In the genomic region with DNA sequence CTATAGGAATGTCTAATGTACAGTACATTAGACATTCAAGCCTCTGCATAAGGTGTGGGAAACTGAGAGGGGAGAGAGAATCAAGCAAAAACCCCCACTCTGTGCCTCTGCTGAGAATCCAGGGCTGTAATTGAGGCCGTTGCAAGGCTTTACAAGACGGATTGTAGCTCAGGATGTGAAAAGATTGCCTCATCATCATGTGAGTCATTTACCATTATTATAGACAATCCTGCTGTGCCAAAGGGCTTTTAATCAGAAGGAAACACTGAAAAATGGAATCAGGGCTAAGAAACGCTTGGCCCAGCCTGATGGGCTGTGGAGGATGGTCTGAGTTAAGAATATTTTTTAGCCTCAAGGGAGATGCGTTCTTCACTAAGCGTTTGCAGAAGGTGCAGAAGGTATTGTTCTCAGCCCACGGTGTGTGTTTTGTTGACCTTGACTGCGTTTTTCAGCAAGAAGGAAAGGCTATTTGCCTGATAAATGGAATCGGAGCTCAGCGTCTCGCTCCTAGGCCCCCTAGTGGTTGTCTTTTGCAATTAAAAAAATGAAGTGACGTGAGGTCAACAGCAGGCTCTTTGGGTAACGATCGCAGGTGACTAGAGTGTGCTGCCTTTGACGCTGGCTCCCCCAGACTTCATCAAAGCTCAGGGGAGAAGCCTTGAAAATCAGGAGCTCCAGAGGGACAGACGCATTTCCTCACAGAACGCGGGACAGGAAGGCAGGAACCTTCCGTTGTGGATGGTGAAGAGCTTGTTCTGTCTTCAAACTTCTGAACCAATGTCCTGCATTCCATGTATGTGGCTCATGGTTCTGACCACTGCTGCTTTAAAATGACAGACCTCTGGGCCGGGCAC, we compare ENCODE assay signal across 8 cellular contexts. TPM values are rescaled to one million over a fixed set of nuclear protein-coding genes. Genes with fewer than 3 reads are reported as not detected.
DNase-seq lines count a peak whose midpoint lies in the region; ATAC-seq and TF ChIP-seq lines count a peak whose summit lies in the region.

No MANE protein-coding gene starts in this region.

- no peak overlapping the region for H3K27ac ChIP-seq in left ventricle myocardium inferior (replicated peaks)

- H3K4me1 ChIP-seq in Caco-2 (peaks cover 10% of the 10 kb centered on the region; the same call in 1 of the 2 replicates), left ventricle myocardium inferior (peaks cover 16% of the 10 kb centered on the region)

- H3K36me3 ChIP-seq in Caco-2 (ENCODE audit: control insufficient read depth, insufficient read depth, low read length) (no peaks in the 10 kb centered on the region), left ventricle myocardium inferior (no peaks in the 10 kb centered on the region)

- H3K9me3 Mint-ChIP-seq in Caco-2 (ENCODE audit: unreplicated experiment) = no peaks in the 10 kb centered on the region
- H3K9me3 Mint-ChIP-seq in activated naive CD8-positive, alpha-beta T cell treated with anti-CD3 and anti-CD28 coated beads for 36 hours = no peaks in the 10 kb centered on the region

- TF ChIP-seq CTCF in Caco-2 (IDR thresholded peaks at IDR 0.05; ENCODE audit: insufficient read depth in 1 of 2, low read depth in 1 of 2, low read length in 1 of 2, severe bottlenecking in 1 of 2, unreplicated experiment in 1 of 2) = peak; percentile 57 to 76
- peak; percentile 82 for TF ChIP-seq CTCF in left ventricle myocardium inferior (IDR thresholded peaks at IDR 0.05; ENCODE audit: borderline replicate concordance)
- TF ChIP-seq CTCF in retinal pigment epithelial cell (conservative IDR thresholded peaks at IDR 0.05; ENCODE audit: low read depth, low read length) = peak; percentile 71

- peak overlapping the region; percentile 46 for H3K4me3 Mint-ChIP-seq in Caco-2 (ENCODE audit: unreplicated experiment)
- peak overlapping the region; percentile 86 for H3K4me3 Mint-ChIP-seq in activated naive CD8-positive, alpha-beta T cell treated with anti-CD3 and anti-CD28 coated beads for 36 hours

- peak overlapping the region; percentile 49 for H3K27ac Mint-ChIP-seq in Caco-2 (ENCODE audit: unreplicated experiment)
- H3K27ac Mint-ChIP-seq in activated naive CD8-positive, alpha-beta T cell treated with anti-CD3 and anti-CD28 coated beads for 36 hours = peak overlapping the region; percentile 100

- intact Hi-C loops in Caco-2 (cut with micrococcal nuclease; ENCODE audit: unreplicated experiment) = loop anchor here (2.0 to 5.0 kb wide), 2 partner anchors 166 to 260 kb away; a partner anchor contains a TSS
- intact Hi-C loops in left ventricle myocardium inferior (cut with micrococcal nuclease) = no loop called here

- BruUV-seq in Caco-2 (replicated peaks; lab: Mats Ljungman, UMichigan) = no TSS peak

- CTCF ChIA-PET in Caco-2 (lab: Charles Lee) = interaction anchor here (0.6 to 1.8 kb wide), 10 partner anchors 8 to 829 kb away, joined by 3 to 15 read pairs (median 3); a partner anchor contains a TSS

- peak; percentile 58 to 74 for DNase-seq in Caco-2
- DNase-seq in NCI-H460 (ENCODE audit: extremely low read depth, low read depth) = peak; percentile 91
- peak; percentile 65 for DNase-seq in activated naive CD8-positive, alpha-beta T cell treated with anti-CD3 and anti-CD28 coated beads for 36 hours
- DNase-seq in left ventricle myocardium inferior = no peak
- DNase-seq in retinal pigment epithelial cell (ENCODE audit: low read depth) = peak; percentile 85
- DNase-seq in SHP77 treated with DMSO at 0.1 percent for 48 hours (lab: John Stamatoyannopoulos, UW) = no peak
- no peak for DNase-seq in NCI-H146 (lab: John Stamatoyannopoulos, UW)

- H3K4me1 Mint-ChIP-seq in Caco-2 (ENCODE audit: low read depth, unreplicated experiment) = peaks cover 32% of the 10 kb centered on the region
- peaks cover 51% of the 10 kb centered on the region for H3K4me1 Mint-ChIP-seq in activated naive CD8-positive, alpha-beta T cell treated with anti-CD3 and anti-CD28 coated beads for 36 hours

- POLR2A ChIA-PET in Caco-2 (lab: Charles Lee) = no interaction called here

- H3K4me3 ChIP-seq in Caco-2 (ENCODE audit: low read depth, low read length) (no peak overlapping the region), left ventricle myocardium inferior (peak overlapping the region; percentile 53), retinal pigment epithelial cell (ENCODE audit: low read length) (peak overlapping the region; percentile 49)

- no peaks in the 10 kb centered on the region for H3K27me3 Mint-ChIP-seq in Caco-2 (ENCODE audit: insufficient read depth, unreplicated experiment)
- H3K27me3 Mint-ChIP-seq in activated naive CD8-positive, alpha-beta T cell treated with anti-CD3 and anti-CD28 coated beads for 36 hours = no peaks in the 10 kb centered on the region

- H3K36me3 Mint-ChIP-seq in Caco-2 (ENCODE audit: insufficient read depth, unreplicated experiment) = no peaks in the 10 kb centered on the region
- H3K36me3 Mint-ChIP-seq in activated naive CD8-positive, alpha-beta T cell treated with anti-CD3 and anti-CD28 coated beads for 36 hours = no peaks in the 10 kb centered on the region

- H3K27me3 ChIP-seq in Caco-2 (replicated peaks; ENCODE audit: control insufficient read depth, insufficient read depth, low read length) (no peaks in the 10 kb centered on the region), left ventricle myocardium inferior (ENCODE audit: low read depth) (peaks cover 7% of the 10 kb centered on the region)

- H3K9me3 ChIP-seq in Caco-2 = no peaks in the 10 kb centered on the region
- H3K9me3 ChIP-seq in left ventricle myocardium inferior (replicated peaks) = no peaks in the 10 kb centered on the region

- peak; percentile 49 for ATAC-seq in GM21786 (IDR thresholded peaks at IDR 0.05; ENCODE audit: unreplicated experiment)

RNA-seq across cellular contexts. Expression of a gene that starts 18.1 kb away (rescaled TPM):
- total RNA-seq in Caco-2 (2022) = not detected in 2 replicates
- total RNA-seq in NCI-H460 (2014; rRNA removed; shearing (Covaris generic)) = 0.26 TPM in 1 of 2 replicates, not detected in the other
- polyA plus RNA-seq in NCI-H460 (2014; cell fraction: nucleus; rRNA removed) = 0.21 TPM in 1 of 2 replicates, not detected in the other
- under 1 TPM in 1 of 2 experiments, not detected in 1; 0.22 TPM for total RNA-seq in activated naive CD8-positive, alpha-beta T cell treated with anti-CD3 and anti-CD28 coated beads for 36 hours
- total RNA-seq in left ventricle myocardium inferior = not detected

Comparison
In these comparisons a context has a peak if more than half of its experiments do, and no peak if none do; other contexts are left out.
1. DNase-seq: peak in Caco-2 (2 of 2), NCI-H460 (single experiment), activated naive CD8-positive, alpha-beta T cell treated with anti-CD3 and anti-CD28 coated beads for 36 hours (single experiment) and retinal pigment epithelial cell (single experiment); none in left ventricle myocardium inferior (single experiment), SHP77 treated with DMSO at 0.1 percent for 48 hours (single experiment) and NCI-H146 (single experiment).
2. Peak in every context shown above with its lines, with median percentiles within 50 percentile points of each other: CTCF ChIP-seq.